13 cellular contexts compared by ENCODE assay signal in genomic region chr11:113077379-113077778, GRCh38.
DNase-seq lines count a peak whose midpoint lies in the region; ATAC-seq and TF ChIP-seq lines count a peak whose summit lies in the region.
"Had no signal": no experiment of that assay in that cellular context is flagged by ENCODE, and none has a peak within 500 bp of the region (broad histone marks: within the 10 kb centered on the region; RNA-seq: fewer than 3 reads in every experiment).

No MANE protein-coding gene starts in this region.

- H3K4me3 ChIP-seq in heart left ventricle, result no peak overlapping the region
- H3K4me3 ChIP-seq in CD8-positive, alpha-beta T cell (ENCODE audit: low read depth, low read length), result no peak overlapping the region
- H3K4me3 ChIP-seq: HAP-1 had no signal

- no peaks in the 10 kb centered on the region for H3K9me3 ChIP-seq in heart left ventricle
- no peaks in the 10 kb centered on the region for H3K9me3 ChIP-seq in CD8-positive, alpha-beta T cell (ENCODE audit: low read length)
- H3K9me3 ChIP-seq: HAP-1 had no signal

- H3K4me1 ChIP-seq in heart left ventricle, result peaks cover 0 to 41% (median 8%) of the 10 kb centered on the region in 12 donors
- H3K4me1 ChIP-seq in CD8-positive, alpha-beta T cell (ENCODE audit: insufficient read depth, low read length), result no peaks in the 10 kb centered on the region

- H3K4me3 Mint-ChIP-seq in CD8-positive, alpha-beta T cell, result no peak overlapping the region
- H3K4me3 Mint-ChIP-seq: B cell; CD4-positive, alpha-beta T cell had no signal

- H3K27me3 Mint-ChIP-seq in CD8-positive, alpha-beta T cell (ENCODE audit: low read depth), result no peaks in the 10 kb centered on the region
- H3K27me3 Mint-ChIP-seq: B cell had no signal

- H3K27me3 ChIP-seq in heart left ventricle, result no peaks in the 10 kb centered on the region
- H3K27me3 ChIP-seq in CD8-positive, alpha-beta T cell (ENCODE audit: insufficient read depth, low read length), result no peaks in the 10 kb centered on the region

- CTCF ChIA-PET in CD8-positive, alpha-beta T cell (lab: Charles Lee), result no interaction called here

- ATAC-seq in heart left ventricle (peak; percentile 42 to 54 (median 44)), left cardiac atrium (no peak), GM18517 (IDR thresholded peaks at IDR 0.05; ENCODE audit: unreplicated experiment) (no peak)
- ATAC-seq in CD8-positive, alpha-beta T cell, result no peak

- TF ChIP-seq CTCF in heart left ventricle (IDR thresholded peaks at IDR 0.05), result no peak
- TF ChIP-seq CTCF in CD8-positive, alpha-beta T cell (IDR thresholded peaks at IDR 0.05), result no peak

- no peak for TF ChIP-seq POLR2A in heart left ventricle (IDR thresholded peaks at IDR 0.05)

- no peaks in the 10 kb centered on the region for H3K9me3 Mint-ChIP-seq in CD8-positive, alpha-beta T cell
- H3K9me3 Mint-ChIP-seq: CD4-positive, alpha-beta T cell had no signal

- no peaks in the 10 kb centered on the region for H3K36me3 ChIP-seq in heart left ventricle
- H3K36me3 ChIP-seq in CD8-positive, alpha-beta T cell (ENCODE audit: insufficient read depth, low read length), result no peaks in the 10 kb centered on the region
- H3K36me3 ChIP-seq: HAP-1 had no signal

- H3K27ac Mint-ChIP-seq in CD8-positive, alpha-beta T cell, result no peak overlapping the region
- H3K27ac Mint-ChIP-seq: B cell; CD4-positive, alpha-beta T cell had no signal

- no peaks in the 10 kb centered on the region for H3K36me3 Mint-ChIP-seq in CD8-positive, alpha-beta T cell

- no peaks in the 10 kb centered on the region for H3K4me1 Mint-ChIP-seq in CD8-positive, alpha-beta T cell (ENCODE audit: low read depth)
- H3K4me1 Mint-ChIP-seq: B cell had no signal

- POLR2A ChIA-PET in CD8-positive, alpha-beta T cell (lab: Charles Lee), result no interaction called here

- peak overlapping the region in 2 of 12 donors; percentile 18 to 69 for H3K27ac ChIP-seq in heart left ventricle
- H3K27ac ChIP-seq in CD8-positive, alpha-beta T cell (ENCODE audit: low read depth, low read length), result no peak overlapping the region

- DNase-seq in NCI-H2227 treated with DMSO at 0.1 percent for 48 hours (lab: John Stamatoyannopoulos, UW), result peak; percentile 56
- no peak for DNase-seq in NCI-H2227 (lab: John Stamatoyannopoulos, UW; ENCODE audit: unreplicated experiment)
- DNase-seq in heart left ventricle, result no peak
- DNase-seq in left cardiac atrium, result no peak
- peak; percentile 17 for DNase-seq in cerebellum (ENCODE audit: low spot score)
- DNase-seq in CD8-positive, alpha-beta T cell, result no peak
- DNase-seq: ACHN; CD4-positive, alpha-beta T cell; DMS79; IMR-90 had no signal

- 40 to 59% (median 55%) methylated on average over 6 of the region's 6 CpGs for WGBS in heart left ventricle, 4 donors

- intact Hi-C loops in heart left ventricle (cut with DNase I) (no loop called here), left cardiac atrium (cut with DNase I) (no loop called here)
- intact Hi-C loops in CD8-positive, alpha-beta T cell (cut with DNase I, micrococcal nuclease), result no loop called here

Comparison
In these comparisons a context has a peak if more than half of its experiments do, and no peak if none do; other contexts are left out.
1. DNase-seq: peak in NCI-H2227 treated with DMSO at 0.1 percent for 48 hours (single experiment) and cerebellum (single experiment); none in NCI-H2227 (single experiment), heart left ventricle (0 of 5), left cardiac atrium (single experiment) and CD8-positive, alpha-beta T cell (0 of 7).
2. ATAC-seq: peak in heart left ventricle (4 of 4); none in left cardiac atrium (0 of 2), CD8-positive, alpha-beta T cell (single experiment) and GM18517 (single experiment).